In genomic region chr1:75130865-75131592, GRCh38 we compare ENCODE assay signal across 19 cellular contexts. TPM values are rescaled to one million over a fixed set of nuclear protein-coding genes. Genes with fewer than 3 reads are reported as not detected.
DNase-seq lines count a peak whose midpoint lies in the region; ATAC-seq and TF ChIP-seq lines count a peak whose summit lies in the region.
"Had no signal": no experiment of that assay in that cellular context is flagged by ENCODE, and none has a peak within 500 bp of the region (broad histone marks: within the 10 kb centered on the region; RNA-seq: fewer than 3 reads in every experiment).

No MANE protein-coding gene starts in this region.

- H3K36me3 ChIP-seq in HUES6 (ENCODE audit: control insufficient read depth, insufficient read depth, low read length) = no peaks in the 10 kb centered on the region
- H3K36me3 ChIP-seq: left ventricle myocardium inferior, vagina had no signal

- ATAC-seq in T-helper 17 cell (no peak), GM19467 (IDR thresholded peaks at IDR 0.05; ENCODE audit: unreplicated experiment) (no peak)

- H3K4me3 ChIP-seq in HUES6 (ENCODE audit: low read depth, low read length) = peak overlapping the region; percentile 61
- H3K4me3 ChIP-seq: left ventricle myocardium inferior, vagina had no signal

- H3K27ac ChIP-seq in HUES6 (ENCODE audit: low read depth, low read length) = no peak overlapping the region
- H3K27ac ChIP-seq: left ventricle myocardium inferior, RWPE1, vagina had no signal

- H3K27me3 Mint-ChIP-seq in nephron progenitor cell (ENCODE audit: low read depth, poor library complexity) (peaks cover 97% of the 10 kb centered on the region), T-helper 17 cell (peaks cover 86% of the 10 kb centered on the region)

- peaks cover 8% of the 10 kb centered on the region for H3K9me3 Mint-ChIP-seq in nephron progenitor cell
- H3K9me3 Mint-ChIP-seq: activated naive CD4-positive, alpha-beta T cell treated with anti-CD3 and anti-CD28 coated beads, Interleukin-2, amount 50 U/mL, for 24 hours had no signal

- H3K27ac Mint-ChIP-seq in nephron progenitor cell (no peak overlapping the region), T-helper 17 cell (no peak overlapping the region)
- H3K27ac Mint-ChIP-seq: activated naive CD4-positive, alpha-beta T cell treated with anti-CD3 and anti-CD28 coated beads, Interleukin-2, amount 50 U/mL, for 24 hours had no signal

- H3K9me3 ChIP-seq in HUES6 (ENCODE audit: control insufficient read depth, insufficient read depth, low read depth, low read length) (no peaks in the 10 kb centered on the region), T-helper 17 cell (ENCODE audit: control insufficient read depth, low read length, poor library complexity, severe bottlenecking) (no peaks in the 10 kb centered on the region)
- H3K9me3 ChIP-seq: left ventricle myocardium inferior, vagina had no signal

- H3K4me1 Mint-ChIP-seq in nephron progenitor cell = peaks cover 51% of the 10 kb centered on the region
- peaks cover 3% of the 10 kb centered on the region for H3K4me1 Mint-ChIP-seq in T-helper 17 cell

- DNase-seq in AG20443 (ENCODE audit: low spot score) (peak; percentile 16), fibroblast of peridontal ligament (ENCODE audit: extremely low read depth) (peak; percentile 72), nephron progenitor cell (peak; percentile 47), T-helper 17 cell (no peak), NCI-H82 treated with DMSO at 0.1 percent for 48 hours (lab: John Stamatoyannopoulos, UW; ENCODE audit: unreplicated experiment) (no peak), NCI-H1436 treated with DMSO at 0.1 percent for 48 hours (lab: John Stamatoyannopoulos, UW) (no peak)
- DNase-seq: activated CD4-positive, alpha-beta T cell treated with anti-CD3 and anti-CD28 coated beads, Interleukin-2, amount 50 U/mL, for 1 hour; CD8-positive, alpha-beta memory T cell; hypothalamus; left ventricle myocardium inferior; NCI-H1436; NCI-H345 had no signal

- no peak overlapping the region for H3K9ac ChIP-seq in HUES6 (ENCODE audit: low read length)

- H3K27me3 ChIP-seq in HUES6 (ENCODE audit: control insufficient read depth, insufficient read depth, low read length) = peaks cover 100% of the 10 kb centered on the region

- peaks cover 52% of the 10 kb centered on the region for H3K4me1 ChIP-seq in HUES6 (ENCODE audit: control insufficient read depth, insufficient read depth, low read length)

- H3K36me3 Mint-ChIP-seq in nephron progenitor cell (ENCODE audit: low read depth) (no peaks in the 10 kb centered on the region), T-helper 17 cell (ENCODE audit: low read depth) (no peaks in the 10 kb centered on the region)
- H3K36me3 Mint-ChIP-seq: activated naive CD4-positive, alpha-beta T cell treated with anti-CD3 and anti-CD28 coated beads, Interleukin-2, amount 50 U/mL, for 24 hours had no signal

- H3K4me3 Mint-ChIP-seq in nephron progenitor cell (peak overlapping the region; percentile 48), T-helper 17 cell (no peak overlapping the region)
- H3K4me3 Mint-ChIP-seq: activated naive CD4-positive, alpha-beta T cell treated with anti-CD3 and anti-CD28 coated beads, Interleukin-2, amount 50 U/mL, for 24 hours; CD8-positive, alpha-beta memory T cell had no signal

- TF ChIP-seq CTCF in nephron progenitor cell (IDR thresholded peaks at IDR 0.05) = no peak

RNA-seq across cellular contexts. Expression of gene LHX8, which starts 3.2 kb away (rescaled TPM):
- not detected for total RNA-seq in T-helper 17 cell
- total RNA-seq: CD8-positive, alpha-beta memory T cell; HT1080; left ventricle myocardium inferior; omental fat pad; vagina had no signal

Comparison
In these comparisons a context has a peak if more than half of its experiments do, and no peak if none do; other contexts are left out.
1. DNase-seq: peak in AG20443 (single experiment), fibroblast of peridontal ligament (single experiment) and nephron progenitor cell (single experiment); none in T-helper 17 cell (0 of 3), NCI-H82 treated with DMSO at 0.1 percent for 48 hours (single experiment) and NCI-H1436 treated with DMSO at 0.1 percent for 48 hours (single experiment).